1 cellular context compared by ENCODE assay signal in the genomic region with DNA sequence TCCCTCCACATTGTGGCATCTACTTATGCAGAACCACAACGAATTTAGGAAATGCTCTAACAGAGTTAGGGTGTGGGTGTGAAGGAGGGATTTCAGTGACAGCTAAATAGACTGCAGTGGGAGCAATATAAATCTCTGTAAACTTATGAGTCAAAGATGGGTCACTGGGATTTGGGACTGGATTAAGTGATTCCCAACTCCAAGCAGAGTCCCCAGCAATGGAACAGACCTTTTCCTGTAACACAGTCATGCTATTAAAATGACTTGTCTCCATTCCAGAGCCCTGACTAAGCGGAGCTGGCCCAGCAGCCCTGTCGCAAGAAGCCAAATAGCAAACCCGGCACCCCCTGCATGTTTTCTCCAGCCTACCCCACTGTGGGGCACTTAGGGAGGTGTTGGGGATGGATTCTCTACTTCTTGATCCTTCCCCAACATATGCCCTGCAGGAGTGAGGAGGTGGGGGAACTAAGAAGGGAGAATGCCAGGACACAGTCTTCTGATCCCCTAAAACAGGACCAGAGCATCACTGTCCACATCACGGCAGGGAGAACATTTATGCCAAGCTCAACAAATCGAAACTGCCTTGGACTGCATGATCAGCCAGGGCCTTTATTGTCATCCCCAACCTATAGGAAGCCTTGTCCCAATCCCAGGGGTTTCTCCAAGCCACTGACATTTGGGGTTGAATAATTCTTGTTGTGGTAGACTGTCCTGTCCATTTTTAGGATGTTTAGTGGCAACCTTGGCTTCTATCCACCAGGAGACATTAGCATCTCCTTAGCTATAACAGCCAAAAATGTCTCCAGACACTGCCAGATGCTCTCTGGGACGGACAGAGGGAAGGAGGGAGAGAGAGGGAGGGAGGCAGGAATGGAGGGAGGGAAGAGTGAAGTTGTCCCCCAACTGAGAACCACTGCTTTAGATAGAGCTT.
TF ChIP-seq lines count a peak whose summit lies in the region.

No MANE protein-coding gene starts in this region.

TF ChIP-seq in IMR-90, 13 proteins besides CTCF, POLR2A, EP300 and RAD21:
- TF ChIP-seq NFE2L2 (IDR thresholded peaks at IDR 0.05; ENCODE audit: low read depth, low read length) (0 out of 2 replicates have a peak, but pooled peaks have one; percentile 20), CEBPB (IDR thresholded peaks at IDR 0.05; ENCODE audit: low read depth, low read length) (peak; percentile 94), MAZ (IDR thresholded peaks at IDR 0.05; ENCODE audit: borderline replicate concordance, low read depth, low read length) (no peak; the same call in 1 of the 2 replicates), SMC3 (IDR thresholded peaks at IDR 0.05; ENCODE audit: low read depth, low read length) (no peak), BHLHE40 (IDR thresholded peaks at IDR 0.05; ENCODE audit: low read depth, low read length) (no peak), RCOR1 (IDR thresholded peaks at IDR 0.05; ENCODE audit: insufficient replicate concordance, low read length) (no peak), MXI1 (IDR thresholded peaks at IDR 0.05; ENCODE audit: borderline replicate concordance, low read depth, low read length) (no peak), MAFK (IDR thresholded peaks at IDR 0.05; ENCODE audit: low read depth, low read length) (peak; percentile 29; the same call in 1 of the 2 replicates), FOS (IDR thresholded peaks at IDR 0.05; ENCODE audit: low read depth, low read length) (peak; percentile 92)
